ENCODE assay signal across 10 cellular contexts in genomic region chr3:46926447-46926846, GRCh38. TPM values are rescaled to one million over a fixed set of nuclear protein-coding genes. Genes with fewer than 3 reads are reported as not detected.
DNase-seq lines count a peak whose midpoint lies in the region; TF ChIP-seq lines count a peak whose summit lies in the region.
"Had no signal": no experiment of that assay in that cellular context is flagged by ENCODE, and none has a peak within 500 bp of the region (broad histone marks: within the 10 kb centered on the region; RNA-seq: fewer than 3 reads in every experiment).

No MANE protein-coding gene starts in this region.

- no peaks in the 10 kb centered on the region for H3K9me3 ChIP-seq in CD8-positive, alpha-beta memory T cell (ENCODE audit: low read length)
- no peaks in the 10 kb centered on the region for H3K9me3 ChIP-seq in endocrine pancreas (ENCODE audit: control insufficient read depth, low read length)

- H3K4me3 ChIP-seq in CD8-positive, alpha-beta memory T cell (ENCODE audit: low read length), result no peak overlapping the region
- H3K4me3 ChIP-seq in Jurkat, Clone E6-1 (ENCODE audit: low read length), result peak overlapping the region; percentile 43
- H3K4me3 ChIP-seq in endocrine pancreas (ENCODE audit: control insufficient read depth, insufficient read depth, low read length), result no peak overlapping the region

- H3K4me1 Mint-ChIP-seq in CD8-positive, alpha-beta memory T cell, result peaks cover 53 to 73% (median 57%) of the 10 kb centered on the region in 3 donors
- peaks cover 10% of the 10 kb centered on the region for H3K4me1 Mint-ChIP-seq in progenitor cell of endocrine pancreas (ENCODE audit: low read depth)

- in situ Hi-C loops in GM13977 (cut with MboI; ENCODE audit: low pct_unique_long_range_greater_than_20kb, low sequenced_read_pairs, unreplicated experiment), result no loop called here

- H3K9me3 Mint-ChIP-seq in CD8-positive, alpha-beta memory T cell, result peaks cover 4 to 10% (median 6%) of the 10 kb centered on the region in 5 donors
- peaks cover 4% of the 10 kb centered on the region for H3K9me3 Mint-ChIP-seq in progenitor cell of endocrine pancreas (ENCODE audit: low read depth)

- H3K27me3 ChIP-seq in CD8-positive, alpha-beta memory T cell (ENCODE audit: insufficient read depth, low read length, poor library complexity, severe bottlenecking), result no peaks in the 10 kb centered on the region
- no peaks in the 10 kb centered on the region for H3K27me3 ChIP-seq in endocrine pancreas (ENCODE audit: control insufficient read depth, insufficient read depth, low read length)

- H3K36me3 ChIP-seq in CD8-positive, alpha-beta memory T cell (ENCODE audit: insufficient read depth, low read length), result peaks cover 46% of the 10 kb centered on the region
- H3K36me3 ChIP-seq in endocrine pancreas (ENCODE audit: control insufficient read depth, insufficient read depth, low read length), result peaks cover 5% of the 10 kb centered on the region

- H3K4me1 ChIP-seq in CD8-positive, alpha-beta memory T cell (ENCODE audit: insufficient read depth, low read length), result peaks cover 52% of the 10 kb centered on the region
- H3K4me1 ChIP-seq in endocrine pancreas (ENCODE audit: control insufficient read depth, insufficient read depth, low read length), result no peaks in the 10 kb centered on the region

- POLR2A ChIA-PET in CD8-positive, alpha-beta memory T cell (lab: Charles Lee), result interaction anchor here (0.5 kb wide), 1 partner anchor 400 kb away, joined by 3 read pairs; no protein-coding TSS in a partner anchor

- H3K27ac Mint-ChIP-seq in CD8-positive, alpha-beta memory T cell, result peak overlapping the region in 7 of 8 donors; percentile 47 to 98 (median 79)
- peak overlapping the region; percentile 74 for H3K27ac Mint-ChIP-seq in progenitor cell of endocrine pancreas

- no peaks in the 10 kb centered on the region for H3K27me3 Mint-ChIP-seq in CD8-positive, alpha-beta memory T cell
- H3K27me3 Mint-ChIP-seq in progenitor cell of endocrine pancreas, result no peaks in the 10 kb centered on the region

- peak overlapping the region; percentile 5 for H3K9ac ChIP-seq in endocrine pancreas (ENCODE audit: control insufficient read depth, insufficient read depth, low read length)

- peaks cover 10 to 70% (median 11%) of the 10 kb centered on the region in 3 donors for H3K36me3 Mint-ChIP-seq in CD8-positive, alpha-beta memory T cell
- H3K36me3 Mint-ChIP-seq in progenitor cell of endocrine pancreas (ENCODE audit: insufficient read depth), result peaks cover 19% of the 10 kb centered on the region

- TF ChIP-seq CTCF in progenitor cell of endocrine pancreas (IDR thresholded peaks at IDR 0.05; ENCODE audit: unreplicated experiment) (no peak), GM13977 (IDR thresholded peaks at IDR 0.05; ENCODE audit: extremely low read depth, insufficient read depth, missing control alignments) (no peak)

- CTCF ChIA-PET in CD8-positive, alpha-beta memory T cell (lab: Charles Lee), result interaction anchor here (1.5 to 2.1 kb wide), 3 partner anchors 17 to 72 kb away, joined by 4 to 7 read pairs (median 6); partner anchors contain the start of gene NBEAL2

- DNase-seq in CD8-positive, alpha-beta memory T cell, result peak in 1 of 5 donors; percentile 43
- DNase-seq in Jurkat, Clone E6-1 (ENCODE audit: low read depth, low spot score), result no peak
- DNase-seq in progenitor cell of endocrine pancreas (ENCODE audit: low spot score, unreplicated experiment), result no peak
- no peak for DNase-seq in NCI-H446 (lab: John Stamatoyannopoulos, UW)
- DNase-seq in GM13977 (ENCODE audit: low spot score), result no peak
- DNase-seq in NCI-H2081 treated with DMSO at 0.1 percent for 48 hours (lab: John Stamatoyannopoulos, UW), result no peak
- no peak for DNase-seq in pons (ENCODE audit: low spot score)
- DNase-seq: stimulated activated CD4-positive, alpha-beta T cell treated with anti-CD3 and anti-CD28 coated beads, Interleukin-15, amount 100 ng/mL, for 24 hours had no signal

- H3K4me3 Mint-ChIP-seq in CD8-positive, alpha-beta memory T cell, result peak overlapping the region in 4 of 7 donors; percentile 54 to 85 (median 68)
- no peak overlapping the region for H3K4me3 Mint-ChIP-seq in progenitor cell of endocrine pancreas (ENCODE audit: low read depth)

- no peak overlapping the region for H3K27ac ChIP-seq in CD8-positive, alpha-beta memory T cell (ENCODE audit: low read depth, low read length)

RNA-seq across cellular contexts. Expression of gene PTH1R, which starts 48.9 kb away (rescaled TPM):
- not detected for total RNA-seq in CD8-positive, alpha-beta memory T cell
- polyA plus RNA-seq in CD8-positive, alpha-beta memory T cell, result not detected
- not detected for polyA plus RNA-seq in Jurkat, Clone E6-1 (2012; ENCODE audit: insufficient read depth, insufficient read length)
- 0.26 and 0.40 TPM in 2 replicates for total RNA-seq in progenitor cell of endocrine pancreas
- polyA plus RNA-seq: keratinocyte had no signal

RNA-seq across cellular contexts. Expression of gene CCDC12, which starts 50.1 kb away (rescaled TPM):
- total RNA-seq in CD8-positive, alpha-beta memory T cell, result 10 to 100 TPM; 56.4 to 59.8 TPM
- 114 TPM for polyA plus RNA-seq in CD8-positive, alpha-beta memory T cell
- 85.1 TPM for polyA plus RNA-seq in Jurkat, Clone E6-1 (2012; ENCODE audit: insufficient read depth, insufficient read length)
- total RNA-seq in progenitor cell of endocrine pancreas, result 62.3 and 64.3 TPM in 2 replicates

RNA-seq across cellular contexts. Expression of gene NBEAL2, which starts 53.0 kb away (rescaled TPM):
- total RNA-seq in CD8-positive, alpha-beta memory T cell, result 10 to 100 TPM; 76.2 to 83.5 TPM
- 12.8 TPM for polyA plus RNA-seq in CD8-positive, alpha-beta memory T cell
- 116 TPM for polyA plus RNA-seq in Jurkat, Clone E6-1 (2012; ENCODE audit: insufficient read depth, insufficient read length)
- 292 and 320 TPM in 2 replicates for total RNA-seq in progenitor cell of endocrine pancreas
